ENCODE assay signal across 30 cellular contexts in genomic region chr10:101826852-101827434, GRCh38. TPM values are rescaled to one million over a fixed set of nuclear protein-coding genes. Genes with fewer than 3 reads are reported as not detected.
DNase-seq lines count a peak whose midpoint lies in the region; ATAC-seq and TF ChIP-seq lines count a peak whose summit lies in the region.
"Had no signal": no experiment of that assay in that cellular context is flagged by ENCODE, and none has a peak within 500 bp of the region (broad histone marks: within the 10 kb centered on the region; RNA-seq: fewer than 3 reads in every experiment).

No MANE protein-coding gene starts in this region.

- H3K9me3 Mint-ChIP-seq in CD4-positive, alpha-beta T cell: no peaks in the 10 kb centered on the region
- no peaks in the 10 kb centered on the region for H3K9me3 Mint-ChIP-seq in endodermal cell
- H3K9me3 Mint-ChIP-seq: activated B cell treated with CpG ODN at 0.5 μM for 24 hours, brain had no signal

- H3K36me3 ChIP-seq in SK-N-SH (replicated peaks in 1 of 2; ENCODE audit: control insufficient read depth in 1 of 2, insufficient read depth in 2 of 2, low read length in 1 of 2): no peaks in the 10 kb centered on the region
- H3K36me3 ChIP-seq in endodermal cell (ENCODE audit: control insufficient read depth, insufficient read depth, low read length): no peaks in the 10 kb centered on the region
- no peaks in the 10 kb centered on the region for H3K36me3 ChIP-seq in osteoblast (ENCODE audit: insufficient read depth, low read length)
- H3K36me3 ChIP-seq: tibial nerve had no signal

- H2AFZ ChIP-seq in SK-N-SH (ENCODE audit: low read depth): no peak overlapping the region
- no peak overlapping the region for H2AFZ ChIP-seq in osteoblast (ENCODE audit: low read length)

- H3K4me3 Mint-ChIP-seq in CD4-positive, alpha-beta T cell: peak overlapping the region; percentile 26
- no peak overlapping the region for H3K4me3 Mint-ChIP-seq in endodermal cell
- H3K4me3 Mint-ChIP-seq: activated B cell treated with CpG ODN at 0.5 μM for 24 hours, brain had no signal

- H3K36me3 Mint-ChIP-seq in CD4-positive, alpha-beta T cell (ENCODE audit: low read depth): peaks cover 9% of the 10 kb centered on the region
- no peaks in the 10 kb centered on the region for H3K36me3 Mint-ChIP-seq in endodermal cell (ENCODE audit: low read depth)

- TF ChIP-seq CTCF in SK-N-SH (IDR thresholded peaks at IDR 0.05): no peak
- TF ChIP-seq CTCF in CD4-positive, alpha-beta T cell (IDR thresholded peaks at IDR 0.05): no peak
- no peak for TF ChIP-seq CTCF in endodermal cell (conservative IDR thresholded peaks at IDR 0.05)
- TF ChIP-seq CTCF in osteoblast (IDR thresholded peaks at IDR 0.05; ENCODE audit: extremely low read depth, low read depth, low read length): no peak

- H3K27me3 Mint-ChIP-seq in CD4-positive, alpha-beta T cell: peaks cover 5% of the 10 kb centered on the region
- H3K27me3 Mint-ChIP-seq in endodermal cell (ENCODE audit: insufficient read depth): peaks cover 4% of the 10 kb centered on the region
- H3K27me3 Mint-ChIP-seq: activated B cell treated with CpG ODN at 0.5 μM for 24 hours, brain had no signal

- DNase-seq in SK-N-SH (no peak), endodermal cell (peak; percentile 21), osteoblast (ENCODE audit: insufficient read length, low spot score, missing footprints) (peak; percentile 52), globus pallidus (ENCODE audit: low spot score) (no peak), HT-29 (ENCODE audit: low spot score) (no peak)
- peak in 1 of 10 experiments; percentile 23 for DNase-seq in CD4-positive, alpha-beta T cell
- DNase-seq in effector CD8-positive, alpha-beta T cell (lab: John Stamatoyannopoulos, UW): no peak
- DNase-seq: activated B cell treated with CpG ODN at 0.5 μM for 24 hours; activated naive CD4-positive, alpha-beta T cell treated with Interleukin-2 at 50 U/mL for 16 hours; activated T-cell treated with anti-CD3 and anti-CD28 coated beads, Interleukin-2, amount 50 U/mL, for 48 hours; amniotic stem cell; DND-41; GF-D8; IMR-90; left lung; mesenchymal stem cell; NCI-H146; NCI-H446; NCI-H774; occipital lobe; SIG-M5; stimulated activated CD4-positive, alpha-beta T cell treated with anti-CD3 and anti-CD28 coated beads, Interleukin-4, amount 100 ng/mL, for 24 hours had no signal

- TF ChIP-seq RAD21 in SK-N-SH (IDR thresholded peaks at IDR 0.05; ENCODE audit: low read length): no peak

- POLR2A ChIA-PET in SK-N-SH (lab: Yijun Ruan, JAX): interaction anchor here (0.8 kb wide), 1 partner anchor 8 kb away, joined by 4 read pairs; the partner anchor contains the start of gene OGA
- POLR2A ChIA-PET in CD4-positive, alpha-beta T cell (lab: Charles Lee): interaction anchor here (16.7 kb wide), 1 partner anchor 10 kb away, joined by 223 read pairs; the partner anchor contains the start of gene OGA

- no peaks in the 10 kb centered on the region for H3K9me3 ChIP-seq in SK-N-SH
- no peaks in the 10 kb centered on the region for H3K9me3 ChIP-seq in CD4-positive, alpha-beta T cell (ENCODE audit: control insufficient read depth, low read length)
- no peaks in the 10 kb centered on the region for H3K9me3 ChIP-seq in endodermal cell (ENCODE audit: control insufficient read depth, low read length)
- no peaks in the 10 kb centered on the region for H3K9me3 ChIP-seq in osteoblast (ENCODE audit: low read depth, low read length)
- H3K9me3 ChIP-seq: left lung, tibial nerve had no signal

- no peak for TF ChIP-seq EP300 in SK-N-SH (IDR thresholded peaks at IDR 0.05; ENCODE audit: borderline replicate concordance in 1 of 2, low read depth in 1 of 2, low read length in 1 of 2)

- intact Hi-C loops in CD4-positive, alpha-beta T cell (cut with DNase I, micrococcal nuclease): loop anchor here in 1 of 2 experiments (10.0 kb wide), 2 partner anchors 472 to 678 kb away; partner anchors contain the start of genes ACTR1A, BTRC and SUFU

- H3K27me3 ChIP-seq in SK-N-SH (ENCODE audit: insufficient read depth): no peaks in the 10 kb centered on the region
- no peaks in the 10 kb centered on the region for H3K27me3 ChIP-seq in CD4-positive, alpha-beta T cell (ENCODE audit: control insufficient read depth, insufficient read depth, low read length)
- no peaks in the 10 kb centered on the region for H3K27me3 ChIP-seq in endodermal cell (ENCODE audit: control insufficient read depth, insufficient read depth, low read length, poor library complexity, severe bottlenecking)
- H3K27me3 ChIP-seq in osteoblast (ENCODE audit: insufficient read depth, low read length): no peaks in the 10 kb centered on the region
- H3K27me3 ChIP-seq: left lung, tibial nerve had no signal

- H3K79me2 ChIP-seq in SK-N-SH (ENCODE audit: insufficient read depth) (no peaks in the 10 kb centered on the region), osteoblast (ENCODE audit: insufficient read depth, low read length) (no peaks in the 10 kb centered on the region)

- H3K27ac Mint-ChIP-seq in CD4-positive, alpha-beta T cell: peak overlapping the region; percentile 17
- no peak overlapping the region for H3K27ac Mint-ChIP-seq in endodermal cell
- H3K27ac Mint-ChIP-seq: activated B cell treated with CpG ODN at 0.5 μM for 24 hours had no signal

- H4K20me1 ChIP-seq in SK-N-SH (ENCODE audit: insufficient read depth) (no peaks in the 10 kb centered on the region), osteoblast (ENCODE audit: insufficient read depth, low read length) (peaks cover 3% of the 10 kb centered on the region)

- CTCF ChIA-PET in SK-N-SH (lab: Yijun Ruan, JAX): interaction anchor here (1.0 to 8.5 kb wide), 4 partner anchors 9 to 181 kb away, joined by 3 to 73 read pairs (median 4); partner anchors contain the start of genes KCNIP2 and NPM3
- CTCF ChIA-PET in CD4-positive, alpha-beta T cell (lab: Charles Lee): interaction anchor here (1.1 to 2.5 kb wide), 3 partner anchors 8 to 17 kb away, joined by 3 to 10 read pairs (median 3); partner anchors contain the start of genes KCNIP2 and OGA

- WGBS in SK-N-SH (ENCODE audit: low lambda C conversion rate): 89% methylated on average over 4 of the region's 5 CpGs
- WGBS in endodermal cell (ENCODE audit: insufficient coverage in 1 of 2, insufficient read length in 1 of 2), 2 experiments: 90 to 100% methylated on average over 2 to 5 of the region's 5 CpGs

- no peak for ATAC-seq in SK-N-SH treated with all-trans-retinoic acid at 6 μM for 48 hours
- ATAC-seq in CD4-positive, alpha-beta T cell (ENCODE audit: poor library complexity): no peak
- ATAC-seq: HCT116, left lung had no signal

- peaks cover 25% of the 10 kb centered on the region for H3K4me1 Mint-ChIP-seq in CD4-positive, alpha-beta T cell (ENCODE audit: low read depth)
- peaks cover 5% of the 10 kb centered on the region for H3K4me1 Mint-ChIP-seq in endodermal cell

- H3K4me3 ChIP-seq in SK-N-SH (ENCODE audit: low read depth in 2 of 2, low read length in 1 of 2): no peak overlapping the region
- H3K4me3 ChIP-seq in endodermal cell (ENCODE audit: low read length): no peak overlapping the region
- H3K4me3 ChIP-seq in osteoblast (ENCODE audit: insufficient read depth, low read length): no peak overlapping the region
- H3K4me3 ChIP-seq: left lung, tibial nerve had no signal

- H3K27ac ChIP-seq in SK-N-SH (ENCODE audit: low read depth in 2 of 2, low read length in 1 of 2) (no peak overlapping the region), endodermal cell (ENCODE audit: low read depth, low read length) (no peak overlapping the region), osteoblast (ENCODE audit: low read depth, low read length) (no peak overlapping the region)
- no peak overlapping the region for H3K27ac ChIP-seq in CD4-positive, alpha-beta T cell (ENCODE audit: low read depth, low read length)
- H3K27ac ChIP-seq: 22Rv1, epithelial cell of prostate, left lung, tibial nerve had no signal

- no peaks in the 10 kb centered on the region for H3K9me2 ChIP-seq in SK-N-SH

- H3K4me1 ChIP-seq in SK-N-SH (ENCODE audit: control insufficient read depth in 1 of 2, insufficient read depth in 2 of 2, low read depth in 1 of 2, low read length in 1 of 2): peaks cover 9 to 20% of the 10 kb centered on the region in 2 experiments; a peak in 3 of 4 replicates
- no peaks in the 10 kb centered on the region for H3K4me1 ChIP-seq in endodermal cell (ENCODE audit: control insufficient read depth, insufficient read depth, low read length)
- H3K4me1 ChIP-seq in osteoblast (ENCODE audit: insufficient read depth, low read length): peaks cover 16% of the 10 kb centered on the region

- no peaks in the 10 kb centered on the region for H3F3A ChIP-seq in SK-N-SH (replicated peaks; ENCODE audit: insufficient read depth)

- H3K9ac ChIP-seq in SK-N-SH (no peak overlapping the region), endodermal cell (ENCODE audit: extremely low read depth, low read length, poor library complexity, severe bottlenecking) (no peak overlapping the region)

- H3K4me2 ChIP-seq in SK-N-SH: peak overlapping the region; percentile 38; the same call in 1 of the 2 replicates
- no peak overlapping the region for H3K4me2 ChIP-seq in osteoblast (ENCODE audit: insufficient read depth, low read length)

RNA-seq across cellular contexts. Expression of gene OGA, which starts 8.7 kb away (rescaled TPM):
- polyA plus RNA-seq in SK-N-SH (2012; rRNA removed): 24.8 and 36.6 TPM in 2 replicates
- polyA plus RNA-seq in SK-N-SH (2012; cell fraction: cytosol; rRNA removed): 23.2 and 28.1 TPM in 2 replicates
- polyA plus RNA-seq in SK-N-SH (2012; cell fraction: nucleus; rRNA removed): 70.8 and 133 TPM in 2 replicates
- total RNA-seq in CD4-positive, alpha-beta T cell: 100 to 1,000 TPM; 395 to 416 TPM
- total RNA-seq in endodermal cell (100 to 1,000 TPM; 138 to 149 TPM), osteoblast (115 and 121 TPM in 2 replicates)
- polyA plus RNA-seq in endodermal cell (2013, experiment 1 of 2): 104 TPM
- polyA plus RNA-seq in endodermal cell (2013, experiment 2 of 2): 105 TPM
- 42.9 and 43.2 TPM in 2 replicates for total RNA-seq in HT-29 (2014; rRNA removed; shearing (Covaris generic))

RNA-seq across cellular contexts. Expression of gene KCNIP2, which starts 16.7 kb away (rescaled TPM):
- polyA plus RNA-seq in SK-N-SH (2012; rRNA removed): 1.0 and 1.8 TPM in 2 replicates
- 0.12 and 0.38 TPM in 2 replicates for polyA plus RNA-seq in SK-N-SH (2012; cell fraction: cytosol; rRNA removed)
- polyA plus RNA-seq in SK-N-SH (2012; cell fraction: nucleus; rRNA removed): 12.0 and 12.4 TPM in 2 replicates
- total RNA-seq in CD4-positive, alpha-beta T cell: 1 to 10 TPM in 1 of 2 experiments, under 1 TPM in 1; 0.77 to 1.6 TPM
- 1 to 10 TPM; 2.8 to 3.0 TPM for total RNA-seq in endodermal cell
- polyA plus RNA-seq in endodermal cell (2013, experiment 1 of 2): 4.5 TPM
- 3.9 TPM for polyA plus RNA-seq in endodermal cell (2013, experiment 2 of 2)
- 0.88 and 1.4 TPM in 2 replicates for total RNA-seq in osteoblast
- 1.2 and 1.9 TPM in 2 replicates for total RNA-seq in HT-29 (2014; rRNA removed; shearing (Covaris generic))

RNA-seq across cellular contexts. Expression of gene NPM3, which starts 43.7 kb away (rescaled TPM):
- polyA plus RNA-seq in SK-N-SH (2012; rRNA removed): 89.3 and 105 TPM in 2 replicates
- 71.2 and 96.6 TPM in 2 replicates for polyA plus RNA-seq in SK-N-SH (2012; cell fraction: cytosol; rRNA removed)
- 43.9 and 55.4 TPM in 2 replicates for polyA plus RNA-seq in SK-N-SH (2012; cell fraction: nucleus; rRNA removed)
- total RNA-seq in CD4-positive, alpha-beta T cell: 10 to 100 TPM; 15.5 to 15.8 TPM
- total RNA-seq in endodermal cell: 100 to 1,000 TPM in 1 of 2 donors, 10 to 100 TPM in 1; 82.2 to 133 TPM
- 81.8 TPM for polyA plus RNA-seq in endodermal cell (2013, experiment 1 of 2)
- 78.0 TPM for polyA plus RNA-seq in endodermal cell (2013, experiment 2 of 2)
- 47.7 and 64.8 TPM in 2 replicates for total RNA-seq in osteoblast
- total RNA-seq in HT-29 (2014; rRNA removed; shearing (Covaris generic)): 160 and 184 TPM in 2 replicates

RNA-seq across cellular contexts. Expression of gene FGF8, which starts 51.0 kb away (rescaled TPM):
- polyA plus RNA-seq in SK-N-SH (2012; rRNA removed): 0.34 TPM in 1 of 2 replicates, not detected in the other
- 0.06 TPM in 1 of 2 replicates, not detected in the other for polyA plus RNA-seq in SK-N-SH (2012; cell fraction: cytosol; rRNA removed)
- polyA plus RNA-seq in SK-N-SH (2012; cell fraction: nucleus; rRNA removed): 1.1 and 1.8 TPM in 2 replicates
- total RNA-seq in CD4-positive, alpha-beta T cell: not detected
- total RNA-seq in endodermal cell: 10 to 100 TPM; 13.3 to 46.5 TPM
- 28.6 TPM for polyA plus RNA-seq in endodermal cell (2013, experiment 1 of 2)
- 31.4 TPM for polyA plus RNA-seq in endodermal cell (2013, experiment 2 of 2)
- total RNA-seq in osteoblast: not detected in 2 replicates
- total RNA-seq in HT-29 (2014; rRNA removed; shearing (Covaris generic)): not detected in 2 replicates
- total RNA-seq: activated B cell treated with CpG ODN at 0.5 μM for 24 hours, glomerular endothelial cell, IMR-90, left lung, occipital lobe, pulmonary artery endothelial cell, tibial nerve had no signal

Comparison
In these comparisons a context has a peak if more than half of its experiments do, and no peak if none do; other contexts are left out.
1. DNase-seq: peak in endodermal cell (single experiment) and osteoblast (single experiment); none in SK-N-SH (single experiment), globus pallidus (single experiment), effector CD8-positive, alpha-beta T cell (single experiment) and HT-29 (single experiment).